ENCODE assay signal across 8 cellular contexts in genomic region chr1:205812271-205812877, GRCh38. TPM values are rescaled to one million over a fixed set of nuclear protein-coding genes. Genes with fewer than 3 reads are reported as not detected.
DNase-seq lines count a peak whose midpoint lies in the region; ATAC-seq and TF ChIP-seq lines count a peak whose summit lies in the region.

No MANE protein-coding gene starts in this region.

- H3K27me3 Mint-ChIP-seq in brain = peaks cover 6% of the 10 kb centered on the region

- DNase-seq in A172 (ENCODE audit: low spot score) (peak; percentile 10), GM12865 (ENCODE audit: low read depth) (no peak), NCI-H2227 (lab: John Stamatoyannopoulos, UW; ENCODE audit: unreplicated experiment) (peak; percentile 35), NCI-H1930 (lab: John Stamatoyannopoulos, UW) (no peak)

- TF ChIP-seq CTCF in GM12865 (IDR thresholded peaks at IDR 0.05; ENCODE audit: insufficient read depth, low read depth, low read length, missing control alignments) (no peak), brain (conservative IDR thresholded peaks at IDR 0.05) (no peak)

- peaks cover 42 to 58% (median 46%) of the 10 kb centered on the region in 3 donors for H3K4me1 ChIP-seq in skeletal muscle tissue (ENCODE audit: control insufficient read depth in 3 of 3, insufficient read depth in 3 of 3, low read length in 3 of 3)

- peaks cover 36% of the 10 kb centered on the region for H3K36me3 Mint-ChIP-seq in brain

- H3K4me3 ChIP-seq in GM12865 (ENCODE audit: low read depth, low read length) (peak overlapping the region; percentile 84), iPS-18c (ENCODE audit: insufficient read depth, low read depth, low read length) (peak overlapping the region; percentile 93), skeletal muscle tissue (ENCODE audit: low read length in 3 of 3) (peak overlapping the region; percentile 73 to 91 (median 81))

- peaks cover 90% of the 10 kb centered on the region for H3K4me1 Mint-ChIP-seq in brain

- peak overlapping the region; percentile 89 to 98 (median 94) for H3K27ac Mint-ChIP-seq in brain

- H3K27ac ChIP-seq in skeletal muscle tissue (ENCODE audit: low read depth, low read length) = peak overlapping the region; percentile 93

- peaks cover 0 to 23% (median 6%) of the 10 kb centered on the region in 3 donors for H3K36me3 ChIP-seq in skeletal muscle tissue (ENCODE audit: control insufficient read depth in 3 of 3, insufficient read depth in 3 of 3, low read length in 3 of 3)

- peak overlapping the region; percentile 90 to 98 (median 92) for H3K9ac ChIP-seq in skeletal muscle tissue (ENCODE audit: low read depth in 1 of 3, low read length in 3 of 3)

- H3K9me3 ChIP-seq in iPS-18c (ENCODE audit: control insufficient read depth, insufficient read depth, low read length) (no peaks in the 10 kb centered on the region), skeletal muscle tissue (ENCODE audit: control insufficient read depth in 3 of 3, low read length in 3 of 3) (no peaks in the 10 kb centered on the region)

- H3K9me3 Mint-ChIP-seq in brain = no peaks in the 10 kb centered on the region

- H3K27me3 ChIP-seq in skeletal muscle tissue (ENCODE audit: control insufficient read depth in 3 of 3, insufficient read depth in 3 of 3, low read length in 3 of 3) = no peaks in the 10 kb centered on the region

- H3K4me3 Mint-ChIP-seq in brain = peak overlapping the region; percentile 91 to 99 (median 97)

- ATAC-seq in HG02870 (IDR thresholded peaks at IDR 0.05; ENCODE audit: unreplicated experiment) = no peak

RNA-seq across cellular contexts. Expression of gene SLC41A1, which starts 0.6 kb away (rescaled TPM):
- 19.2 and 28.6 TPM in 2 replicates for total RNA-seq in A172 (2014; rRNA removed; shearing (Covaris generic))
- 52.1 TPM for polyA plus RNA-seq in brain (ENCODE audit: insufficient read depth, low read depth, low replicate concordance)
- 12.0 TPM for total RNA-seq in skeletal muscle tissue

RNA-seq across cellular contexts. Expression of gene RAB29, which starts 37.1 kb away (rescaled TPM):
- total RNA-seq in A172 (2014; rRNA removed; shearing (Covaris generic)) = 29.8 and 33.3 TPM in 2 replicates
- 12.8 TPM for polyA plus RNA-seq in brain (ENCODE audit: insufficient read depth, low read depth, low replicate concordance)
- 4.7 TPM for total RNA-seq in skeletal muscle tissue

RNA-seq across cellular contexts. Expression of gene PM20D1, which starts 37.6 kb away (rescaled TPM):
- not detected in 2 replicates for total RNA-seq in A172 (2014; rRNA removed; shearing (Covaris generic))
- polyA plus RNA-seq in brain (ENCODE audit: insufficient read depth, low read depth, low replicate concordance) = not detected
- total RNA-seq in skeletal muscle tissue = not detected

Comparison
In these comparisons a context has a peak if more than half of its experiments do, and no peak if none do; other contexts are left out.
1. DNase-seq: peak in A172 (single experiment) and NCI-H2227 (single experiment); none in GM12865 (single experiment) and NCI-H1930 (0 of 2).
2. Peak in every context shown above with its lines, with median percentiles within 50 percentile points of each other: H3K4me3 ChIP-seq.